8 cellular contexts compared by ENCODE assay signal in genomic region chr11:88231894-88232482, GRCh38. TPM values are rescaled to one million over a fixed set of nuclear protein-coding genes. Genes with fewer than 3 reads are reported as not detected.
DNase-seq lines count a peak whose midpoint lies in the region; ATAC-seq lines count a peak whose summit lies in the region.

No MANE protein-coding gene starts in this region.

- H3K9me3 Mint-ChIP-seq in activated CD4-positive, alpha-beta T cell treated with anti-CD3 and anti-CD28 coated beads, Interleukin-2, amount 10 ng/mL, durations not matched to agents 7 days and 5 days = peaks cover 22% of the 10 kb centered on the region
- H3K9me3 Mint-ChIP-seq in stimulated activated effector memory CD8-positive, alpha-beta T cell treated with anti-CD3 and anti-CD28 coated beads, Interleukin-12 subunit alpha, Interleukin-12 subunit beta, amount 100 ng/mL, for 72 hours = peaks cover 23% of the 10 kb centered on the region

- peak; percentile 98 for ATAC-seq in GM21723 (IDR thresholded peaks at IDR 0.05; ENCODE audit: unreplicated experiment)
- peak; percentile 64 for ATAC-seq in stimulated activated effector memory CD8-positive, alpha-beta T cell treated with anti-CD3 and anti-CD28 coated beads, Interleukin-12 subunit alpha, Interleukin-12 subunit beta, amount 100 ng/mL, for 72 hours

- peaks cover 11% of the 10 kb centered on the region for H3K36me3 Mint-ChIP-seq in activated CD4-positive, alpha-beta T cell treated with anti-CD3 and anti-CD28 coated beads, Interleukin-2, amount 10 ng/mL, durations not matched to agents 7 days and 5 days (ENCODE audit: low read depth)
- H3K36me3 Mint-ChIP-seq in stimulated activated effector memory CD8-positive, alpha-beta T cell treated with anti-CD3 and anti-CD28 coated beads, Interleukin-12 subunit alpha, Interleukin-12 subunit beta, amount 100 ng/mL, for 72 hours = no peaks in the 10 kb centered on the region

- peaks cover 1% of the 10 kb centered on the region for H3K27me3 Mint-ChIP-seq in activated CD4-positive, alpha-beta T cell treated with anti-CD3 and anti-CD28 coated beads, Interleukin-2, amount 10 ng/mL, durations not matched to agents 7 days and 5 days

- CTCF ChIA-PET in activated CD4-positive, alpha-beta T cell treated with anti-CD3 and anti-CD28 coated beads, Interleukin-2, amount 10 ng/mL, durations not matched to agents 7 days and 5 days (lab: Charles Lee) = interaction anchor here (0.5 to 1.8 kb wide), 4 partner anchors 9 to 586 kb away, joined by 3 to 5 read pairs (median 4); no protein-coding TSS in a partner anchor

- no peaks in the 10 kb centered on the region for H3K4me1 Mint-ChIP-seq in activated CD4-positive, alpha-beta T cell treated with anti-CD3 and anti-CD28 coated beads, Interleukin-2, amount 10 ng/mL, durations not matched to agents 7 days and 5 days
- H3K4me1 Mint-ChIP-seq in stimulated activated effector memory CD8-positive, alpha-beta T cell treated with anti-CD3 and anti-CD28 coated beads, Interleukin-12 subunit alpha, Interleukin-12 subunit beta, amount 100 ng/mL, for 72 hours = no peaks in the 10 kb centered on the region

- POLR2A ChIA-PET in activated CD4-positive, alpha-beta T cell treated with anti-CD3 and anti-CD28 coated beads, Interleukin-2, amount 10 ng/mL, durations not matched to agents 7 days and 5 days (lab: Charles Lee) = no interaction called here

- no peak overlapping the region for H3K4me3 Mint-ChIP-seq in activated CD4-positive, alpha-beta T cell treated with anti-CD3 and anti-CD28 coated beads, Interleukin-2, amount 10 ng/mL, durations not matched to agents 7 days and 5 days
- no peak overlapping the region for H3K4me3 Mint-ChIP-seq in stimulated activated effector memory CD8-positive, alpha-beta T cell treated with anti-CD3 and anti-CD28 coated beads, Interleukin-12 subunit alpha, Interleukin-12 subunit beta, amount 100 ng/mL, for 72 hours

- peak; percentile 18 for DNase-seq in stimulated activated CD4-positive, alpha-beta T cell treated with anti-CD3 and anti-CD28 coated beads, Interleukin-15, amount 100 ng/mL, for 24 hours
- no peak for DNase-seq in stimulated activated CD4-positive, alpha-beta T cell treated with anti-CD3 and anti-CD28 coated beads, Interleukin-12 subunit alpha, Interleukin-12 subunit beta, amount 100 ng/mL, for 4 hours
- DNase-seq in KG1 (lab: John Stamatoyannopoulos, UW) (peak; percentile 41), glomerular visceral epithelial cell (ENCODE audit: extremely low spot score) (peak; percentile 33), amniotic stem cell (lab: John Stamatoyannopoulos, UW) (no peak)
- peak; percentile 38 for DNase-seq in activated CD4-positive, alpha-beta T cell treated with anti-CD3 and anti-CD28 coated beads, Interleukin-2, amount 10 ng/mL, durations not matched to agents 7 days and 5 days
- DNase-seq in stimulated activated effector memory CD8-positive, alpha-beta T cell treated with anti-CD3 and anti-CD28 coated beads, Interleukin-12 subunit alpha, Interleukin-12 subunit beta, amount 100 ng/mL, for 72 hours (ENCODE audit: low spot score in 2 of 2) = peak in 1 of 2 donors; percentile 52

- no peak overlapping the region for H3K27ac Mint-ChIP-seq in activated CD4-positive, alpha-beta T cell treated with anti-CD3 and anti-CD28 coated beads, Interleukin-2, amount 10 ng/mL, durations not matched to agents 7 days and 5 days
- no peak overlapping the region for H3K27ac Mint-ChIP-seq in stimulated activated effector memory CD8-positive, alpha-beta T cell treated with anti-CD3 and anti-CD28 coated beads, Interleukin-12 subunit alpha, Interleukin-12 subunit beta, amount 100 ng/mL, for 72 hours

RNA-seq across cellular contexts. Expression of gene RAB38, which starts 56.7 kb away (rescaled TPM):
- total RNA-seq in activated CD4-positive, alpha-beta T cell treated with anti-CD3 and anti-CD28 coated beads, Interleukin-2, amount 10 ng/mL, durations not matched to agents 7 days and 5 days = 1 to 10 TPM; 1.6 to 1.9 TPM

Comparison
In these comparisons a context has a peak if more than half of its experiments do, and no peak if none do; other contexts are left out.
1. DNase-seq: peak in stimulated activated CD4-positive, alpha-beta T cell treated with anti-CD3 and anti-CD28 coated beads, Interleukin-15, amount 100 ng/mL, for 24 hours (single experiment), KG1 (single experiment), activated CD4-positive, alpha-beta T cell treated with anti-CD3 and anti-CD28 coated beads, Interleukin-2, amount 10 ng/mL, durations not matched to agents 7 days and 5 days (single experiment) and glomerular visceral epithelial cell (single experiment); none in stimulated activated CD4-positive, alpha-beta T cell treated with anti-CD3 and anti-CD28 coated beads, Interleukin-12 subunit alpha, Interleukin-12 subunit beta, amount 100 ng/mL, for 4 hours (single experiment) and amniotic stem cell (single experiment).